Comparison of ENCODE assay signal across 17 cellular contexts in genomic region chr10:71256661-71257030, GRCh38. TPM values are rescaled to one million over a fixed set of nuclear protein-coding genes. Genes with fewer than 3 reads are reported as not detected.
"Had no signal": no experiment of that assay in that cellular context is flagged by ENCODE, and none has a peak within 500 bp of the region (broad histone marks: within the 10 kb centered on the region; RNA-seq: fewer than 3 reads in every experiment).

No MANE protein-coding gene starts in this region.

- H3K4me1 Mint-ChIP-seq: naive thymus-derived CD8-positive, alpha-beta T cell had no signal

- ATAC-seq: activated CD8-positive, alpha-beta T cell treated with anti-CD3 and anti-CD28 coated beads for 36 hours; activated T-cell treated with anti-CD3 and anti-CD28 coated beads, Interleukin-2, amount 50 U/mL, for 72 hours; naive thymus-derived CD8-positive, alpha-beta T cell; sciatic nerve had no signal

- H3K27ac ChIP-seq: testis, VCaP had no signal

- H3K4me3 ChIP-seq: lung, psoas muscle, testis had no signal

- DNase-seq: activated CD4-positive, alpha-beta T cell treated with anti-CD3 and anti-CD28 coated beads for 4 hours; activated CD8-positive, alpha-beta memory T cell treated with anti-CD3 and anti-CD28 coated beads, Interleukin-2, amount 50 U/mL, for 4 hours; activated CD8-positive, alpha-beta T cell treated with anti-CD3 and anti-CD28 coated beads for 36 hours; activated gamma-delta T cell treated with Interleukin-2 at 50 U/mL for 16 hours; activated T-cell treated with anti-CD3 and anti-CD28 coated beads, Interleukin-2, amount 50 U/mL, for 72 hours; central memory CD4-positive, alpha-beta T cell; cortex of kidney; effector CD8-positive, alpha-beta T cell; naive thymus-derived CD8-positive, alpha-beta T cell; psoas muscle; stimulated activated CD4-positive, alpha-beta T cell treated with anti-CD3 and anti-CD28 coated beads, Interleukin-12 subunit alpha, Interleukin-12 subunit beta, amount 100 ng/mL, for 4 hours; stimulated activated naive CD4-positive, alpha-beta T cell; T-helper 1 cell; testis had no signal

- H3K9me3 Mint-ChIP-seq: activated CD8-positive, alpha-beta T cell treated with anti-CD3 and anti-CD28 coated beads for 36 hours; activated T-cell treated with anti-CD3 and anti-CD28 coated beads, Interleukin-2, amount 50 U/mL, for 72 hours; naive thymus-derived CD8-positive, alpha-beta T cell had no signal

- H3K27me3 ChIP-seq: testis had no signal

- H3K4me3 Mint-ChIP-seq: activated CD8-positive, alpha-beta T cell treated with anti-CD3 and anti-CD28 coated beads for 36 hours; activated T-cell treated with anti-CD3 and anti-CD28 coated beads, Interleukin-2, amount 50 U/mL, for 72 hours; naive thymus-derived CD8-positive, alpha-beta T cell had no signal

- H3K9me3 ChIP-seq: psoas muscle, testis had no signal

- H3K36me3 Mint-ChIP-seq: naive thymus-derived CD8-positive, alpha-beta T cell had no signal

- H3K27ac Mint-ChIP-seq: activated CD8-positive, alpha-beta T cell treated with anti-CD3 and anti-CD28 coated beads for 36 hours; activated T-cell treated with anti-CD3 and anti-CD28 coated beads, Interleukin-2, amount 50 U/mL, for 72 hours had no signal

RNA-seq across cellular contexts. Expression of gene UNC5B, which starts 44.3 kb away (rescaled TPM):
- total RNA-seq: naive thymus-derived CD8-positive, alpha-beta T cell had no signal
